20 cellular contexts compared by ENCODE assay signal in the genomic region with DNA sequence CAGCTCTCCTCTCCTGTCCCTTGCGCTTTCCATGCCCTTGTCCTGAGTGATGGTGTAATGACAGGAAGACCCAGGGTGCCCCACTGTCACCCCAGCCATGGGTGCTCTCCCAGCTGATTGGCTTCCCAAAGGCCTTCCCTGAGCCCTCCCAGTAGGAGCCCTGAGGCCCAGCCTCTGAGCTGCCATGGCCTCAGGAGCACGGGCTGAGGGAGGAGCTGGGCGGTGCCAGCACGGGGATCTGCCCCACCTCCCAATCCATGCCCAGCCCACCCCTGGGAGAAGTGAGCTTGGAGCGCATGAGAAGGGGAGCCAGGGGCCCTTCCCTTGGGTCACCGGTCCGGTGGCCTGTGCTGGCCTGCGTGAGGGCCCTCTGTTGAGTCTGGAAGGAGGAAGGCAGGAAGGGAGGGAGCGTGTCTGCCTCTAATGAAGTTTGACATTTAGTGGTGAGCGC. TPM values are rescaled to one million over a fixed set of nuclear protein-coding genes. Genes with fewer than 3 reads are reported as not detected.
DNase-seq lines count a peak whose midpoint lies in the region; ATAC-seq and TF ChIP-seq lines count a peak whose summit lies in the region.
"Had no signal": no experiment of that assay in that cellular context is flagged by ENCODE, and none has a peak within 500 bp of the region (broad histone marks: within the 10 kb centered on the region; RNA-seq: fewer than 3 reads in every experiment).

No MANE protein-coding gene starts in this region.

- peaks cover 21% of the 10 kb centered on the region for H3K36me3 Mint-ChIP-seq in progenitor cell of endocrine pancreas (ENCODE audit: insufficient read depth)

- no peaks in the 10 kb centered on the region for H3K27me3 Mint-ChIP-seq in progenitor cell of endocrine pancreas
- H3K27me3 Mint-ChIP-seq: activated CD4-positive, alpha-beta T cell treated with anti-CD3 and anti-CD28 coated beads for 36 hours had no signal

- TF ChIP-seq POLR2A in ovary (IDR thresholded peaks at IDR 0.05) (no peak), prostate gland (IDR thresholded peaks at IDR 0.05) (no peak)

- peak overlapping the region; percentile 3 for H3K27ac Mint-ChIP-seq in progenitor cell of endocrine pancreas
- H3K27ac Mint-ChIP-seq: activated CD4-positive, alpha-beta T cell treated with anti-CD3 and anti-CD28 coated beads for 36 hours; activated naive CD4-positive, alpha-beta T cell treated with anti-CD3 and anti-CD28 coated beads for 36 hours had no signal

- DNase-seq in activated CD4-positive, CD25-positive, alpha-beta regulatory T cell treated with anti-CD3 and anti-CD28 coated beads, Interleukin-2, amount 50 U/mL, for 72 hours, result peak; percentile 16
- DNase-seq in NCI-H226 (peak; percentile 19), left ventricle myocardium superior (no peak), progenitor cell of endocrine pancreas (ENCODE audit: low spot score, unreplicated experiment) (no peak), ovary (no peak), prostate gland (ENCODE audit: low spot score) (no peak)
- DNase-seq: activated CD4-positive, alpha-beta T cell treated with anti-CD3 and anti-CD28 coated beads for 36 hours; activated naive CD4-positive, alpha-beta T cell treated with anti-CD3 and anti-CD28 coated beads for 36 hours; C1 segment of cervical spinal cord; colonic mucosa; lower lobe of right lung; MM.1S; NCI-H1694 treated with DMSO at 0.1 percent for 48 hours; stimulated activated naive CD4-positive, alpha-beta T cell treated with Interleukin-2 at 50 U/mL for 16 hours; upper lobe of left lung had no signal

- H3K27ac ChIP-seq in ovary (no peak overlapping the region), prostate gland (no peak overlapping the region)
- H3K27ac ChIP-seq: colonic mucosa, epithelial cell of prostate, gastroesophageal sphincter, lower lobe of right lung, upper lobe of left lung had no signal

- no peak overlapping the region for H3K4me3 Mint-ChIP-seq in progenitor cell of endocrine pancreas (ENCODE audit: low read depth)
- H3K4me3 Mint-ChIP-seq: activated CD4-positive, alpha-beta T cell treated with anti-CD3 and anti-CD28 coated beads for 36 hours; activated naive CD4-positive, alpha-beta T cell treated with anti-CD3 and anti-CD28 coated beads for 36 hours had no signal

- H3K4me3 ChIP-seq in ovary (no peak overlapping the region), prostate gland (no peak overlapping the region)
- H3K4me3 ChIP-seq: colonic mucosa, gastroesophageal sphincter, lower lobe of right lung, upper lobe of left lung had no signal

- peaks cover 31% of the 10 kb centered on the region for H3K4me1 Mint-ChIP-seq in progenitor cell of endocrine pancreas (ENCODE audit: low read depth)
- H3K4me1 Mint-ChIP-seq: activated CD4-positive, alpha-beta T cell treated with anti-CD3 and anti-CD28 coated beads for 36 hours had no signal

- TF ChIP-seq EP300 in ovary (IDR thresholded peaks at IDR 0.05), result no peak

- no peaks in the 10 kb centered on the region for H3K36me3 ChIP-seq in ovary
- peaks cover 11 to 44% of the 10 kb centered on the region in 2 donors for H3K36me3 ChIP-seq in prostate gland
- H3K36me3 ChIP-seq: colonic mucosa had no signal

- H3K4me1 ChIP-seq in ovary (ENCODE audit: insufficient read depth) (no peaks in the 10 kb centered on the region), prostate gland (replicated peaks) (no peaks in the 10 kb centered on the region)
- H3K4me1 ChIP-seq: colonic mucosa, gastroesophageal sphincter, lower lobe of right lung, upper lobe of left lung had no signal

- H3K9me3 ChIP-seq in ovary (no peaks in the 10 kb centered on the region), prostate gland (no peaks in the 10 kb centered on the region)
- H3K9me3 ChIP-seq: colonic mucosa, gastroesophageal sphincter, lower lobe of right lung, upper lobe of left lung had no signal

- H3K27me3 ChIP-seq in ovary, result no peaks in the 10 kb centered on the region
- H3K27me3 ChIP-seq in prostate gland (replicated peaks; ENCODE audit: insufficient read depth), result no peaks in the 10 kb centered on the region
- H3K27me3 ChIP-seq: colonic mucosa, gastroesophageal sphincter, upper lobe of left lung had no signal

- TF ChIP-seq CTCF in progenitor cell of endocrine pancreas (IDR thresholded peaks at IDR 0.05; ENCODE audit: unreplicated experiment), result no peak
- no peak for TF ChIP-seq CTCF in ovary (IDR thresholded peaks at IDR 0.05)
- TF ChIP-seq CTCF in prostate gland (IDR thresholded peaks at IDR 0.05), result no peak

- no peaks in the 10 kb centered on the region for H3K9me3 Mint-ChIP-seq in progenitor cell of endocrine pancreas (ENCODE audit: low read depth)
- H3K9me3 Mint-ChIP-seq: activated naive CD4-positive, alpha-beta T cell treated with anti-CD3 and anti-CD28 coated beads for 36 hours had no signal

- intact Hi-C loops in left ventricle myocardium superior (cut with micrococcal nuclease) (no loop called here), ovary (cut with DNase I) (loop anchor here in 1 of 4 donors (10.0 kb wide), 1 partner anchor 166 kb away; no protein-coding TSS in a partner anchor), prostate gland (cut with DNase I) (no loop called here)

- no peak for ATAC-seq in activated CD4-positive, CD25-positive, alpha-beta regulatory T cell treated with anti-CD3 and anti-CD28 coated beads, Interleukin-2, amount 50 U/mL, for 24 hours
- ATAC-seq in left ventricle myocardium superior, result peak; percentile 2
- ATAC-seq in GM21360 (IDR thresholded peaks at IDR 0.05; ENCODE audit: unreplicated experiment), result no peak
- ATAC-seq: activated CD4-positive, alpha-beta T cell treated with anti-CD3 and anti-CD28 coated beads for 36 hours; gastroesophageal sphincter; lower lobe of right lung had no signal

- 80 to 82% (median 81%) methylated on average over 10 of the region's 10 CpGs for WGBS in ovary, 3 donors
- 78% methylated on average over 10 of the region's 10 CpGs for WGBS in prostate gland

RNA-seq across cellular contexts. Expression of gene GBX1, which starts 28.4 kb away (rescaled TPM):
- total RNA-seq in left ventricle myocardium superior, result 1.5 TPM
- total RNA-seq in progenitor cell of endocrine pancreas, result 2.0 and 2.1 TPM in 2 replicates
- not detected for total RNA-seq in ovary
- polyA plus RNA-seq in ovary, result not detected
- not detected for total RNA-seq in prostate gland
- total RNA-seq: activated naive CD4-positive, alpha-beta T cell treated with anti-CD3 and anti-CD28 coated beads for 36 hours; colonic mucosa; gastroesophageal sphincter; lower lobe of right lung; T-helper 2 cell treated with Interferon-gamma antibody and Interleukin-4, amounts not matched to agents 100 ng/mL and 5 ng/mL, for 36 hours; upper lobe of left lung had no signal

RNA-seq across cellular contexts. Expression of gene ASB10, which starts 48.0 kb away (rescaled TPM):
- total RNA-seq in left ventricle myocardium superior, result 46.1 TPM
- total RNA-seq in progenitor cell of endocrine pancreas, result not detected in 2 replicates
- not detected for total RNA-seq in ovary
- not detected for polyA plus RNA-seq in ovary
- not detected for total RNA-seq in prostate gland
- total RNA-seq: activated CD4-positive, alpha-beta T cell treated with anti-CD3 and anti-CD28 coated beads for 36 hours; activated naive CD4-positive, alpha-beta T cell treated with anti-CD3 and anti-CD28 coated beads for 36 hours; colonic mucosa; gastroesophageal sphincter; lower lobe of right lung; T-helper 2 cell treated with Interferon-gamma antibody and Interleukin-4, amounts not matched to agents 100 ng/mL and 5 ng/mL, for 36 hours; upper lobe of left lung had no signal

RNA-seq across cellular contexts. Expression of gene AGAP3, which starts 52.8 kb away (rescaled TPM):
- total RNA-seq in left ventricle myocardium superior (69.7 TPM), progenitor cell of endocrine pancreas (112 and 114 TPM in 2 replicates), ovary (100 to 1,000 TPM in 4 of 7 donors, 10 to 100 TPM in 3; 58.7 to 125 (median 101) TPM), prostate gland (100 to 1,000 TPM in 1 of 2 donors, 10 to 100 TPM in 1; 80.3 to 112 TPM)
- polyA plus RNA-seq in ovary, result 10 to 100 TPM; 22.3 to 77.4 TPM

RNA-seq across cellular contexts. Expression of gene TMUB1, which starts 55.8 kb away (rescaled TPM):
- total RNA-seq in left ventricle myocardium superior, result 38.7 TPM
- 40.4 and 48.6 TPM in 2 replicates for total RNA-seq in progenitor cell of endocrine pancreas
- total RNA-seq in ovary, result 10 to 100 TPM; 19.0 to 40.3 (median 33.8) TPM
- polyA plus RNA-seq in ovary, result 10 to 100 TPM in 1 of 2 donors, 1 to 10 TPM in 1; 1.9 to 28.8 TPM
- 10 to 100 TPM; 79.8 to 99.4 TPM for total RNA-seq in prostate gland

RNA-seq across cellular contexts. Expression of gene FASTK, which starts 58.5 kb away (rescaled TPM):
- total RNA-seq in left ventricle myocardium superior, result 79.4 TPM
- total RNA-seq in progenitor cell of endocrine pancreas, result 75.0 and 81.9 TPM in 2 replicates
- total RNA-seq in ovary, result 10 to 100 TPM; 58.0 to 93.3 (median 75.8) TPM
- polyA plus RNA-seq in ovary, result 10 to 100 TPM in 1 of 2 donors, 1 to 10 TPM in 1; 5.4 to 95.2 TPM
- 100 to 1,000 TPM; 107 to 122 TPM for total RNA-seq in prostate gland

Comparison
In these comparisons a context has a peak if more than half of its experiments do, and no peak if none do; other contexts are left out.
1. DNase-seq: peak in activated CD4-positive, CD25-positive, alpha-beta regulatory T cell treated with anti-CD3 and anti-CD28 coated beads, Interleukin-2, amount 50 U/mL, for 72 hours (single experiment) and NCI-H226 (single experiment); none in left ventricle myocardium superior (single experiment), progenitor cell of endocrine pancreas (single experiment), ovary (0 of 5) and prostate gland (single experiment).
2. RNA of gene ASB10, which starts 48.0 kb away (total RNA-seq): 46.1 TPM in left ventricle myocardium superior (single experiment); not detected in prostate gland, not detected in progenitor cell of endocrine pancreas and not detected in ovary; every median in the first group is over 10 times any median in the second.